ENCODE assay signal across 23 cellular contexts in the genomic region with DNA sequence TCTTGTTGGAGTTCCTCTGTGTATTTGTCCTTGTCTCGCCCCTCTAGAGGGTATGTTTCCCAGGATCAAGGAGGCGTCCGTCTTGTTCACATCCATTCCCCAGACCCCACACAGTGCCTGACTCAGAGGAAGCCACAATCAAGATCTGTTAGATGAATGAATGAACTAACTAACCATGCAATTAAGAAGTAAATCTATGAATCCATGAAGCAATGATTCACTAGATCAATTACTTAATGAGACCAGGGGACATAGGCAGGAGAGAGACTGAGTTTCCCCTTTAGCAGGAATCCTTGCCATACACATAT. TPM values are rescaled to one million over a fixed set of nuclear protein-coding genes. Genes with fewer than 3 reads are reported as not detected.
DNase-seq lines count a peak whose midpoint lies in the region; ATAC-seq and TF ChIP-seq lines count a peak whose summit lies in the region.
"Had no signal": no experiment of that assay in that cellular context is flagged by ENCODE, and none has a peak within 500 bp of the region (broad histone marks: within the 10 kb centered on the region; RNA-seq: fewer than 3 reads in every experiment).

No MANE protein-coding gene starts in this region.

- H3K36me3 ChIP-seq in BLaER1: no peaks in the 10 kb centered on the region
- H3K36me3 ChIP-seq: cardiac muscle cell, gastrocnemius medialis, prostate gland had no signal

- H3K4me1 ChIP-seq in BLaER1: peaks cover 49% of the 10 kb centered on the region

- peaks cover 3% of the 10 kb centered on the region for H3K27me3 Mint-ChIP-seq in brain
- H3K27me3 Mint-ChIP-seq in nephron (ENCODE audit: low read depth): peaks cover 4% of the 10 kb centered on the region
- H3K27me3 Mint-ChIP-seq in activated CD4-positive, alpha-beta memory T cell treated with anti-CD3 and anti-CD28 coated beads for 36 hours: no peaks in the 10 kb centered on the region
- H3K27me3 Mint-ChIP-seq in activated CD4-positive, alpha-beta memory T cell treated with anti-CD3 and anti-CD28 coated beads, Interleukin-2, amount 10 ng/mL, durations not matched to agents 7 days and 5 days: no peaks in the 10 kb centered on the region
- H3K27me3 Mint-ChIP-seq in activated T-cell treated with anti-CD3 and anti-CD28 coated beads, Interleukin-2, amount 50 U/mL, for 4 hours (ENCODE audit: low read depth): no peaks in the 10 kb centered on the region
- H3K27me3 Mint-ChIP-seq: activated naive CD8-positive, alpha-beta T cell treated with anti-CD3 and anti-CD28 coated beads for 36 hours; natural killer cell treated with Interleukin-12 subunit alpha and Interleukin-12 subunit beta and Interleukin-15 and Interleukin-18, amount 100 ng/mL, for 72 hours had no signal

- H4K20me1 ChIP-seq in BLaER1: no peaks in the 10 kb centered on the region

- H3K4me1 Mint-ChIP-seq in brain (peaks cover 25% of the 10 kb centered on the region), nephron (peaks cover 15% of the 10 kb centered on the region)
- peaks cover 5% of the 10 kb centered on the region for H3K4me1 Mint-ChIP-seq in activated CD4-positive, alpha-beta memory T cell treated with anti-CD3 and anti-CD28 coated beads for 36 hours (ENCODE audit: low read depth)
- H3K4me1 Mint-ChIP-seq in activated CD4-positive, alpha-beta memory T cell treated with anti-CD3 and anti-CD28 coated beads, Interleukin-2, amount 10 ng/mL, durations not matched to agents 7 days and 5 days: peaks cover 3% of the 10 kb centered on the region
- H3K4me1 Mint-ChIP-seq in activated T-cell treated with anti-CD3 and anti-CD28 coated beads, Interleukin-2, amount 50 U/mL, for 4 hours (ENCODE audit: low read depth): peaks cover 6% of the 10 kb centered on the region
- H3K4me1 Mint-ChIP-seq: memory B cell had no signal

- H3K4me3 ChIP-seq in BLaER1: no peak overlapping the region
- H3K4me3 ChIP-seq: cardiac muscle cell, prostate gland, skin epidermis had no signal

- H3K4me3 Mint-ChIP-seq in brain (peak overlapping the region in 1 of 5 experiments; percentile 47), nephron (peak overlapping the region in 2 of 3 experiments; percentile 11 to 37)
- H3K4me3 Mint-ChIP-seq in activated CD4-positive, alpha-beta memory T cell treated with anti-CD3 and anti-CD28 coated beads for 36 hours: no peak overlapping the region
- no peak overlapping the region for H3K4me3 Mint-ChIP-seq in activated CD4-positive, alpha-beta memory T cell treated with anti-CD3 and anti-CD28 coated beads, Interleukin-2, amount 10 ng/mL, durations not matched to agents 7 days and 5 days
- H3K4me3 Mint-ChIP-seq in activated T-cell treated with anti-CD3 and anti-CD28 coated beads, Interleukin-2, amount 50 U/mL, for 4 hours: no peak overlapping the region
- H3K4me3 Mint-ChIP-seq: activated naive CD8-positive, alpha-beta T cell treated with anti-CD3 and anti-CD28 coated beads for 36 hours; memory B cell; natural killer cell treated with Interleukin-12 subunit alpha and Interleukin-12 subunit beta and Interleukin-15 and Interleukin-18, amount 100 ng/mL, for 72 hours had no signal

- H3K9me3 ChIP-seq in BLaER1: no peaks in the 10 kb centered on the region
- H3K9me3 ChIP-seq: gastrocnemius medialis, prostate gland had no signal

- no peak for ATAC-seq in activated T-cell treated with anti-CD3 and anti-CD28 coated beads, Interleukin-2, amount 50 U/mL, for 4 hours
- no peak for ATAC-seq in activated CD4-positive, CD25-positive, alpha-beta regulatory T cell treated with anti-CD3 and anti-CD28 coated beads, Interleukin-2, amount 50 U/mL, for 24 hours
- ATAC-seq: esophagus mucosa; gastrocnemius medialis; natural killer cell treated with Interleukin-12 subunit alpha and Interleukin-12 subunit beta and Interleukin-15 and Interleukin-18, amount 100 ng/mL, for 72 hours had no signal

- no peaks in the 10 kb centered on the region for H3K27me3 ChIP-seq in BLaER1
- H3K27me3 ChIP-seq: cardiac muscle cell, gastrocnemius medialis had no signal

- intact Hi-C loops in activated CD4-positive, alpha-beta memory T cell treated with anti-CD3 and anti-CD28 coated beads for 36 hours (cut with micrococcal nuclease): no loop called here

- H3K4me2 ChIP-seq in BLaER1: peak overlapping the region; percentile 70

- peak overlapping the region in 3 of 5 experiments; percentile 55 to 70 (median 66) for H3K27ac Mint-ChIP-seq in brain
- peak overlapping the region in 2 of 3 experiments; percentile 14 to 71 for H3K27ac Mint-ChIP-seq in nephron
- no peak overlapping the region for H3K27ac Mint-ChIP-seq in activated CD4-positive, alpha-beta memory T cell treated with anti-CD3 and anti-CD28 coated beads for 36 hours
- no peak overlapping the region for H3K27ac Mint-ChIP-seq in activated CD4-positive, alpha-beta memory T cell treated with anti-CD3 and anti-CD28 coated beads, Interleukin-2, amount 10 ng/mL, durations not matched to agents 7 days and 5 days
- H3K27ac Mint-ChIP-seq: activated naive CD8-positive, alpha-beta T cell treated with anti-CD3 and anti-CD28 coated beads for 36 hours; memory B cell; natural killer cell treated with Interleukin-12 subunit alpha and Interleukin-12 subunit beta and Interleukin-15 and Interleukin-18, amount 100 ng/mL, for 72 hours had no signal

- no peak overlapping the region for H3K9ac ChIP-seq in BLaER1

- no peaks in the 10 kb centered on the region for H3K36me3 Mint-ChIP-seq in brain
- no peaks in the 10 kb centered on the region for H3K36me3 Mint-ChIP-seq in nephron (ENCODE audit: low read depth)
- H3K36me3 Mint-ChIP-seq in activated CD4-positive, alpha-beta memory T cell treated with anti-CD3 and anti-CD28 coated beads for 36 hours: no peaks in the 10 kb centered on the region
- no peaks in the 10 kb centered on the region for H3K36me3 Mint-ChIP-seq in activated CD4-positive, alpha-beta memory T cell treated with anti-CD3 and anti-CD28 coated beads, Interleukin-2, amount 10 ng/mL, durations not matched to agents 7 days and 5 days (ENCODE audit: low read depth)
- H3K36me3 Mint-ChIP-seq in activated T-cell treated with anti-CD3 and anti-CD28 coated beads, Interleukin-2, amount 50 U/mL, for 4 hours (ENCODE audit: insufficient read depth): no peaks in the 10 kb centered on the region
- H3K36me3 Mint-ChIP-seq: activated naive CD8-positive, alpha-beta T cell treated with anti-CD3 and anti-CD28 coated beads for 36 hours; memory B cell; natural killer cell treated with Interleukin-12 subunit alpha and Interleukin-12 subunit beta and Interleukin-15 and Interleukin-18, amount 100 ng/mL, for 72 hours had no signal

- in situ Hi-C loops in GM13977 (cut with MboI; ENCODE audit: low pct_unique_long_range_greater_than_20kb, low sequenced_read_pairs, unreplicated experiment): no loop called here

- no peak overlapping the region for H3K27ac ChIP-seq in BLaER1
- H3K27ac ChIP-seq: cardiac muscle cell, gastrocnemius medialis had no signal

- no peak for TF ChIP-seq CTCF in GM13977 (IDR thresholded peaks at IDR 0.05; ENCODE audit: extremely low read depth, insufficient read depth, missing control alignments)
- TF ChIP-seq CTCF in brain (conservative IDR thresholded peaks at IDR 0.05): no peak
- TF ChIP-seq CTCF in nephron (IDR thresholded peaks at IDR 0.05; ENCODE audit: unreplicated experiment in 3 of 3): no peak

- peak; percentile 24 for DNase-seq in GM13977 (ENCODE audit: low spot score)
- DNase-seq in activated CD4-positive, alpha-beta memory T cell treated with anti-CD3 and anti-CD28 coated beads for 36 hours: no peak
- no peak for DNase-seq in activated CD4-positive, alpha-beta memory T cell treated with anti-CD3 and anti-CD28 coated beads, Interleukin-2, amount 10 ng/mL, durations not matched to agents 7 days and 5 days
- DNase-seq in activated T-cell treated with anti-CD3 and anti-CD28 coated beads, Interleukin-2, amount 50 U/mL, for 4 hours: no peak
- DNase-seq: activated naive CD8-positive, alpha-beta T cell treated with anti-CD3 and anti-CD28 coated beads for 36 hours; COR-L47; gastrocnemius medialis; Karpas-422; NCI-H1048; NCI-H2029 treated with DMSO at 0.1 percent for 48 hours; NCI-H510A; stimulated activated CD4-positive, alpha-beta T cell treated with anti-CD3 and anti-CD28 coated beads, Interleukin-4, amount 100 ng/mL, for 1 hour; SW 1271 had no signal

- POLR2A ChIA-PET in activated CD4-positive, alpha-beta memory T cell treated with anti-CD3 and anti-CD28 coated beads for 36 hours (lab: Charles Lee): no interaction called here
- POLR2A ChIA-PET in activated CD4-positive, alpha-beta memory T cell treated with anti-CD3 and anti-CD28 coated beads, Interleukin-2, amount 10 ng/mL, durations not matched to agents 7 days and 5 days (lab: Charles Lee): no interaction called here

- H3K9me3 Mint-ChIP-seq in brain (peaks cover 0 to 11% (median 0%) of the 10 kb centered on the region in 5 experiments), nephron (no peaks in the 10 kb centered on the region)
- no peaks in the 10 kb centered on the region for H3K9me3 Mint-ChIP-seq in activated CD4-positive, alpha-beta memory T cell treated with anti-CD3 and anti-CD28 coated beads for 36 hours
- H3K9me3 Mint-ChIP-seq in activated CD4-positive, alpha-beta memory T cell treated with anti-CD3 and anti-CD28 coated beads, Interleukin-2, amount 10 ng/mL, durations not matched to agents 7 days and 5 days: no peaks in the 10 kb centered on the region
- H3K9me3 Mint-ChIP-seq in activated T-cell treated with anti-CD3 and anti-CD28 coated beads, Interleukin-2, amount 50 U/mL, for 4 hours: no peaks in the 10 kb centered on the region
- H3K9me3 Mint-ChIP-seq: activated naive CD8-positive, alpha-beta T cell treated with anti-CD3 and anti-CD28 coated beads for 36 hours; memory B cell; natural killer cell treated with Interleukin-12 subunit alpha and Interleukin-12 subunit beta and Interleukin-15 and Interleukin-18, amount 100 ng/mL, for 72 hours had no signal

- CTCF ChIA-PET in activated CD4-positive, alpha-beta memory T cell treated with anti-CD3 and anti-CD28 coated beads for 36 hours (lab: Charles Lee): no interaction called here
- CTCF ChIA-PET in activated CD4-positive, alpha-beta memory T cell treated with anti-CD3 and anti-CD28 coated beads, Interleukin-2, amount 10 ng/mL, durations not matched to agents 7 days and 5 days (lab: Charles Lee): no interaction called here

RNA-seq across cellular contexts. Expression of gene BLOC1S4, which starts 11.9 kb away (rescaled TPM):
- polyA plus RNA-seq in brain (ENCODE audit: insufficient read depth, low read depth, low replicate concordance): 11.0 TPM
- total RNA-seq in activated CD4-positive, alpha-beta memory T cell treated with anti-CD3 and anti-CD28 coated beads for 36 hours: 10 to 100 TPM; 17.0 to 19.7 TPM
- 10 to 100 TPM; 22.9 to 23.2 TPM for total RNA-seq in activated CD4-positive, alpha-beta memory T cell treated with anti-CD3 and anti-CD28 coated beads, Interleukin-2, amount 10 ng/mL, durations not matched to agents 7 days and 5 days
- 10 to 100 TPM; 24.4 to 27.4 (median 26.0) TPM for total RNA-seq in activated T-cell treated with anti-CD3 and anti-CD28 coated beads, Interleukin-2, amount 50 U/mL, for 4 hours

RNA-seq across cellular contexts. Expression of gene MRFAP1L1, which starts 18.2 kb away (rescaled TPM):
- polyA plus RNA-seq in brain (ENCODE audit: insufficient read depth, low read depth, low replicate concordance): 83.7 TPM
- total RNA-seq in activated CD4-positive, alpha-beta memory T cell treated with anti-CD3 and anti-CD28 coated beads for 36 hours: 10 to 100 TPM; 50.7 to 52.0 TPM
- 10 to 100 TPM; 81.9 to 83.1 TPM for total RNA-seq in activated CD4-positive, alpha-beta memory T cell treated with anti-CD3 and anti-CD28 coated beads, Interleukin-2, amount 10 ng/mL, durations not matched to agents 7 days and 5 days
- 10 to 100 TPM; 47.0 to 53.2 (median 52.4) TPM for total RNA-seq in activated T-cell treated with anti-CD3 and anti-CD28 coated beads, Interleukin-2, amount 50 U/mL, for 4 hours

RNA-seq across cellular contexts. Expression of gene S100P, which starts 34.2 kb away (rescaled TPM):
- 0.85 TPM for polyA plus RNA-seq in brain (ENCODE audit: insufficient read depth, low read depth, low replicate concordance)
- 10 to 100 TPM; 19.3 to 20.3 TPM for total RNA-seq in activated CD4-positive, alpha-beta memory T cell treated with anti-CD3 and anti-CD28 coated beads for 36 hours
- total RNA-seq in activated CD4-positive, alpha-beta memory T cell treated with anti-CD3 and anti-CD28 coated beads, Interleukin-2, amount 10 ng/mL, durations not matched to agents 7 days and 5 days: 100 to 1,000 TPM; 165 to 176 TPM
- total RNA-seq in activated T-cell treated with anti-CD3 and anti-CD28 coated beads, Interleukin-2, amount 50 U/mL, for 4 hours: 1 to 10 TPM in 2 of 3 donors, not detected in 1; 1.3 to 2.8 TPM
- total RNA-seq: cardiac muscle cell had no signal
- polyA plus RNA-seq: cardiac muscle cell had no signal

RNA-seq across cellular contexts. Expression of gene KIAA0232, which starts 54.6 kb away (rescaled TPM):
- 11.3 TPM for polyA plus RNA-seq in brain (ENCODE audit: insufficient read depth, low read depth, low replicate concordance)
- 10 to 100 TPM; 16.1 to 16.5 TPM for total RNA-seq in activated CD4-positive, alpha-beta memory T cell treated with anti-CD3 and anti-CD28 coated beads for 36 hours
- 10 to 100 TPM; 23.2 to 24.1 TPM for total RNA-seq in activated CD4-positive, alpha-beta memory T cell treated with anti-CD3 and anti-CD28 coated beads, Interleukin-2, amount 10 ng/mL, durations not matched to agents 7 days and 5 days
- total RNA-seq in activated T-cell treated with anti-CD3 and anti-CD28 coated beads, Interleukin-2, amount 50 U/mL, for 4 hours: 10 to 100 TPM; 14.5 to 20.0 (median 18.9) TPM

Comparison
In these comparisons a context has a peak if more than half of its experiments do, and no peak if none do; other contexts are left out.
1. RNA of gene S100P, which starts 34.2 kb away (total RNA-seq): 165 to 176 TPM in activated CD4-positive, alpha-beta memory T cell treated with anti-CD3 and anti-CD28 coated beads, Interleukin-2, amount 10 ng/mL, durations not matched to agents 7 days and 5 days; 19.3 to 20.3 TPM in activated CD4-positive, alpha-beta memory T cell treated with anti-CD3 and anti-CD28 coated beads for 36 hours and 1.3 to 2.8 TPM in activated T-cell treated with anti-CD3 and anti-CD28 coated beads, Interleukin-2, amount 50 U/mL, for 4 hours; every median in the first group is over 4 times any median in the second.
2. H3K27ac Mint-ChIP-seq: peak in brain (3 of 5) and nephron (2 of 3); none in activated CD4-positive, alpha-beta memory T cell treated with anti-CD3 and anti-CD28 coated beads for 36 hours (single experiment) and activated CD4-positive, alpha-beta memory T cell treated with anti-CD3 and anti-CD28 coated beads, Interleukin-2, amount 10 ng/mL, durations not matched to agents 7 days and 5 days (single experiment).
3. H3K4me3 Mint-ChIP-seq: peak in nephron (2 of 3); none in activated CD4-positive, alpha-beta memory T cell treated with anti-CD3 and anti-CD28 coated beads for 36 hours (single experiment), activated CD4-positive, alpha-beta memory T cell treated with anti-CD3 and anti-CD28 coated beads, Interleukin-2, amount 10 ng/mL, durations not matched to agents 7 days and 5 days (single experiment) and activated T-cell treated with anti-CD3 and anti-CD28 coated beads, Interleukin-2, amount 50 U/mL, for 4 hours (single experiment).